ENCODE assay signal across 27 cellular contexts in genomic region chr9:38685535-38685934, GRCh38. TPM values are rescaled to one million over a fixed set of nuclear protein-coding genes. Genes with fewer than 3 reads are reported as not detected.
DNase-seq lines count a peak whose midpoint lies in the region; ATAC-seq, FAIRE-seq and TF ChIP-seq lines count a peak whose summit lies in the region.
"Had no signal": no experiment of that assay in that cellular context is flagged by ENCODE, and none has a peak within 500 bp of the region (broad histone marks: within the 10 kb centered on the region; RNA-seq: fewer than 3 reads in every experiment).

No MANE protein-coding gene starts in this region.

- H3K27me3 ChIP-seq in heart right ventricle: no peaks in the 10 kb centered on the region
- no peaks in the 10 kb centered on the region for H3K27me3 ChIP-seq in H1 (replicated peaks in 1 of 4; ENCODE audit: control insufficient read depth in 3 of 4, extremely low read depth in 1 of 4, insufficient read depth in 3 of 4, low read length in 3 of 4)
- H3K27me3 ChIP-seq in tibial nerve: no peaks in the 10 kb centered on the region
- H3K27me3 ChIP-seq in mammary epithelial cell (ENCODE audit: insufficient read depth, low read length): no peaks in the 10 kb centered on the region
- H3K27me3 ChIP-seq: BE2C, breast epithelium, left lung had no signal

- no peaks in the 10 kb centered on the region for H3K79me2 ChIP-seq in H1 (ENCODE audit: control insufficient read depth in 1 of 2, insufficient read depth in 2 of 2, low read length in 2 of 2)
- H3K79me2 ChIP-seq in mammary epithelial cell (ENCODE audit: insufficient read depth, low read length): no peaks in the 10 kb centered on the region

- H3K56ac ChIP-seq in H1 (replicated peaks; ENCODE audit: insufficient read length, low read depth, low read length): no peak overlapping the region

- H4K8ac ChIP-seq in H1 (ENCODE audit: extremely low read depth, insufficient read depth, low read length): no peak overlapping the region

- H3K23ac ChIP-seq in H1 (ENCODE audit: insufficient read length): no peak overlapping the region

- TF ChIP-seq EP300 in H1 (IDR thresholded peaks at IDR 0.05; ENCODE audit: borderline replicate concordance in 1 of 2, low read depth in 2 of 2, low read length in 2 of 2) (no peak), tibial nerve (IDR thresholded peaks at IDR 0.05) (peak; percentile 19 to 64)

- peak overlapping the region; percentile 85; the same call in 1 of the 2 replicates for H2BK12ac ChIP-seq in H1 (ENCODE audit: low read depth, low read length)

- no peak overlapping the region for H4K91ac ChIP-seq in H1 (replicated peaks; ENCODE audit: insufficient read length, low read length)

- 0 out of 2 replicates have a peak overlapping the region, but pooled peaks have one; percentile 67 for H2BK5ac ChIP-seq in H1 (ENCODE audit: low read depth, low read length)

- H3K9ac ChIP-seq in H1 (replicated peaks in 1 of 4; ENCODE audit: extremely low read depth in 1 of 4, low read depth in 3 of 4, low read length in 3 of 4): no peak overlapping the region
- no peak overlapping the region for H3K9ac ChIP-seq in mammary epithelial cell (ENCODE audit: insufficient read depth, low read length)

- H3K9me3 ChIP-seq in heart right ventricle (no peaks in the 10 kb centered on the region), H1 (ENCODE audit: insufficient read depth in 2 of 2, low read depth in 1 of 2, low read length in 1 of 2) (no peaks in the 10 kb centered on the region), tibial nerve (no peaks in the 10 kb centered on the region), mammary epithelial cell (replicated peaks; ENCODE audit: insufficient read depth, low read length) (no peaks in the 10 kb centered on the region)
- H3K9me3 ChIP-seq: BE2C, breast epithelium, left lung, mucosa of descending colon had no signal

- POLR2A ChIA-PET in H1 (lab: Charles Lee; ENCODE audit: partially characterized antibody): no interaction called here

- in situ Hi-C loops in mammary epithelial cell (cut with MboI; ENCODE audit: low sequenced_read_pairs in 2 of 2): no loop called here

- H3K4me1 ChIP-seq in heart right ventricle (peaks cover 0 to 30% (median 8%) of the 10 kb centered on the region in 9 donors), H1 (replicated peaks in 1 of 4; ENCODE audit: control insufficient read depth in 3 of 4, insufficient read depth in 4 of 4, low read length in 3 of 4) (peaks cover 2 to 41% (median 23%) of the 10 kb centered on the region in 4 experiments), tibial nerve (peaks cover 0 to 70% (median 21%) of the 10 kb centered on the region in 4 donors), mammary epithelial cell (ENCODE audit: insufficient read depth, low read length) (peaks cover 32% of the 10 kb centered on the region)
- H3K4me1 ChIP-seq: BE2C, breast epithelium had no signal

- no peaks in the 10 kb centered on the region for H3K79me1 ChIP-seq in H1 (ENCODE audit: low read depth, low read length)

- H3K4ac ChIP-seq in H1 (replicated peaks; ENCODE audit: insufficient read length, low read depth, low read length): peak overlapping the region; percentile 82

- CTCF ChIA-PET in H1 (lab: Charles Lee; ENCODE audit: partially characterized antibody) (interaction anchor here (0.9 to 1.3 kb wide), 3 partner anchors 8 to 22 kb away, joined by 3 to 7 read pairs (median 4); no protein-coding TSS in a partner anchor), mammary epithelial cell (lab: Charles Lee; ENCODE audit: low non-redundant PET) (no interaction called here)

- peak overlapping the region; percentile 85 for H2BK120ac ChIP-seq in H1 (replicated peaks; ENCODE audit: low read depth, low read length)

- ATAC-seq in left ventricle myocardium superior (peak; percentile 37), heart right ventricle (no peak), GM21447 (IDR thresholded peaks at IDR 0.05; ENCODE audit: unreplicated experiment) (no peak)
- ATAC-seq: activated CD8-positive, alpha-beta T cell treated with anti-CD3 and anti-CD28 coated beads, Interleukin-2, amount 10 ng/mL, durations not matched to agents 7 days and 5 days; left lung; mucosa of descending colon; T-helper 17 cell had no signal

- H3K14ac ChIP-seq in H1 (ENCODE audit: insufficient read length): no peak overlapping the region

- intact Hi-C loops in left ventricle myocardium superior (cut with micrococcal nuclease): no loop called here
- intact Hi-C loops in heart right ventricle (cut with DNase I): loop anchor here in 1 of 10 donors (10.0 kb wide), 1 partner anchor 61 kb away; the partner anchor contains the start of gene ANKRD18A
- intact Hi-C loops in mammary epithelial cell (cut with micrococcal nuclease): no loop called here

- no peaks in the 10 kb centered on the region for H4K20me1 ChIP-seq in H1 (replicated peaks in 1 of 2; ENCODE audit: control insufficient read depth in 1 of 2, insufficient read depth in 2 of 2, low read length in 2 of 2)
- H4K20me1 ChIP-seq in mammary epithelial cell (ENCODE audit: insufficient read depth, low read length): no peaks in the 10 kb centered on the region

- no peak overlapping the region; the same call in 1 of the 2 replicates for H3K18ac ChIP-seq in H1 (ENCODE audit: extremely low read depth, low read length)

- WGBS in heart right ventricle, 2 donors: 70 to 84% methylated on average over 2 of the region's 2 CpGs
- WGBS in H1 (ENCODE audit: extremely low coverage in 1 of 2, insufficient coverage in 1 of 2, insufficient read length in 1 of 2, insufficient replicate concordance in 2 of 2, low coverage in 1 of 2, low lambda C conversion rate in 2 of 2, missing lambda C conversion rate in 1 of 2), 2 experiments: 60% methylated on average over 2 of the region's 2 CpGs; no CpG with 5 or more reads in 1 of the 2 experiments
- 24 to 51% methylated on average over 2 of the region's 2 CpGs for WGBS in tibial nerve, 2 donors
- WGBS in mammary epithelial cell (ENCODE audit: low coverage, missing lambda C conversion rate): 83% methylated on average over 2 of the region's 2 CpGs

- H3K4me3 ChIP-seq in heart right ventricle (no peak overlapping the region), H1 (ENCODE audit: extremely low read depth in 1 of 4, insufficient read depth in 2 of 4, low read depth in 3 of 4, low read length in 4 of 4) (no peak overlapping the region), tibial nerve (no peak overlapping the region), mammary epithelial cell (replicated peaks in 1 of 3; ENCODE audit: insufficient read depth in 1 of 3, low read depth in 2 of 3, low read length in 3 of 3) (no peak overlapping the region)
- H3K4me3 ChIP-seq: breast epithelium, left lung, mucosa of descending colon, SK-N-MC had no signal

- H3K27ac ChIP-seq in heart right ventricle (no peak overlapping the region), H1 (ENCODE audit: low read depth, low read length) (no peak overlapping the region), tibial nerve (peak overlapping the region; percentile 61 to 92 (median 80)), mammary epithelial cell (ENCODE audit: insufficient read depth, low read depth, low read length) (no peak overlapping the region)
- H3K27ac ChIP-seq: breast epithelium, left lung, SK-N-MC had no signal

- no peak overlapping the region for H4K5ac ChIP-seq in H1 (ENCODE audit: insufficient read length, low read depth, low read length)

- no peak overlapping the region for H2BK20ac ChIP-seq in H1 (ENCODE audit: low read length)

- TF ChIP-seq POLR2A in H1 (IDR thresholded peaks at IDR 0.05; ENCODE audit: control extremely low read depth in 1 of 2, low read depth in 2 of 2, low read length in 2 of 2): no peak
- no peak for TF ChIP-seq POLR2A in tibial nerve (IDR thresholded peaks at IDR 0.05)
- no peak for TF ChIP-seq POLR2A in erythroblast (IDR thresholded peaks at IDR 0.05; ENCODE audit: low read length)

- DNase-seq in left ventricle myocardium superior (no peak), heart right ventricle (no peak), H1 (ENCODE audit: low read depth in 1 of 2, low spot score in 2 of 2) (no peak), midbrain (lab: John Stamatoyannopoulos, UW) (peak; percentile 83), tibial nerve (ENCODE audit: low spot score in 2 of 2) (no peak), mammary epithelial cell (no peak), erythroblast (lab: John Stamatoyannopoulos, UW) (no peak)
- DNase-seq: activated CD8-positive, alpha-beta T cell treated with anti-CD3 and anti-CD28 coated beads, Interleukin-2, amount 10 ng/mL, durations not matched to agents 7 days and 5 days; BE2C; COR-L47; dermis blood vessel endothelial cell; DMS79 treated with DMSO at 0.1 percent for 48 hours; left lung; mucosa of descending colon; NCI-H1048; NCI-H1930; stimulated activated CD8-positive, alpha-beta memory T cell treated with anti-CD3 and anti-CD28 coated beads, Interleukin-4, amount 100 ng/mL, for 48 hours; T-helper 17 cell had no signal

- H3K36me3 ChIP-seq in heart right ventricle (no peaks in the 10 kb centered on the region), H1 (ENCODE audit: control insufficient read depth in 2 of 4, insufficient read depth in 4 of 4, low read length in 3 of 4) (no peaks in the 10 kb centered on the region), tibial nerve (no peaks in the 10 kb centered on the region), mammary epithelial cell (ENCODE audit: insufficient read depth, low read length) (no peaks in the 10 kb centered on the region)
- H3K36me3 ChIP-seq: BE2C, breast epithelium, left lung had no signal

- H3K4me2 ChIP-seq in H1 (ENCODE audit: insufficient read depth in 1 of 2, low read depth in 2 of 2, low read length in 2 of 2) (no peak overlapping the region; a peak in 2 of 4 replicates), mammary epithelial cell (ENCODE audit: insufficient read depth, low read depth, low read length) (no peak overlapping the region)

- dilution Hi-C loops in mammary epithelial cell (cut with HindIII; ENCODE audit: low sequenced_read_pairs): no loop called here

- FAIRE-seq in H1 (lab: Jason Lieb, UNC): no peak
- FAIRE-seq: A204.1 had no signal

- H3K23me2 ChIP-seq in H1 (ENCODE audit: low read depth, low read length): no peaks in the 10 kb centered on the region

- H2AK5ac ChIP-seq in H1 (ENCODE audit: low read depth, low read length): peak overlapping the region; percentile 57; the same call in 1 of the 2 replicates

- BruUV-seq in mammary epithelial cell (replicated peaks; lab: Mats Ljungman, UMichigan): no TSS peak

- TF ChIP-seq RAD21 in H1 (IDR thresholded peaks at IDR 0.05 in 1 of 2, conservative IDR thresholded peaks at IDR 0.05 in 1 of 2; ENCODE audit: low read depth in 2 of 2, low read length in 2 of 2): no peak

- no peak overlapping the region for H2AFZ ChIP-seq in H1 (ENCODE audit: low read length)
- H2AFZ ChIP-seq in mammary epithelial cell (ENCODE audit: low read depth, low read length): no peak overlapping the region

- TF ChIP-seq CTCF in heart right ventricle (IDR thresholded peaks at IDR 0.05) (no peak), H1 (IDR thresholded peaks at IDR 0.05; ENCODE audit: control extremely low read depth in 1 of 3, insufficient read depth in 1 of 3, low read depth in 1 of 3, low read length in 3 of 3) (no peak), tibial nerve (IDR thresholded peaks at IDR 0.05) (no peak), mammary epithelial cell (conservative IDR thresholded peaks at IDR 0.05 in 1 of 2, IDR thresholded peaks at IDR 0.05 in 1 of 2; ENCODE audit: extremely low read depth in 1 of 2, insufficient read depth in 1 of 2, low read depth in 1 of 2, low read length in 2 of 2) (no peak)

- no peak overlapping the region for H2BK15ac ChIP-seq in H1 (ENCODE audit: low read length)

RNA-seq across cellular contexts. Expression of gene FAM240B, which starts 34.4 kb away (rescaled TPM):
- total RNA-seq in left ventricle myocardium superior (not detected), heart right ventricle (not detected), tibial nerve (not detected), mammary epithelial cell (not detected)
- polyA plus RNA-seq in heart right ventricle (not detected), H1 (2011; rRNA removed) (not detected in 2 replicates), mammary epithelial cell (not detected)
- total RNA-seq in H1 (2021; fragmentation: NEBNext Ultra II Directional; extraction: Animal tissue kit (Norgen Biotek cat#: 25700)): not detected in 2 replicates
- polyA plus RNA-seq in H1 (2011; cell fraction: cytosol; rRNA removed): not detected
- not detected for polyA plus RNA-seq in H1 (2011; cell fraction: nucleus; rRNA removed)
- polyA plus RNA-seq in H1 (2012, experiment 1 of 2): not detected in 4 replicates
- not detected for polyA plus RNA-seq in H1 (2012, experiment 2 of 2)
- polyA plus RNA-seq in H1 (2013, experiment 1 of 2): not detected
- not detected for polyA plus RNA-seq in H1 (2013, experiment 2 of 2)
- polyA minus RNA-seq in H1 (2011; rRNA and poly(A)+ RNA removed): not detected in 2 replicates
- not detected for polyA minus RNA-seq in H1 (2011; cell fraction: cytosol; rRNA and poly(A)+ RNA removed)
- not detected for polyA minus RNA-seq in H1 (2011; cell fraction: nucleus; rRNA and poly(A)+ RNA removed)
- polyA minus RNA-seq in mammary epithelial cell: not detected
- total RNA-seq: activated CD8-positive, alpha-beta T cell treated with anti-CD3 and anti-CD28 coated beads, Interleukin-2, amount 10 ng/mL, durations not matched to agents 7 days and 5 days; breast epithelium; dermis blood vessel endothelial cell; H4; left lung; mucosa of descending colon; progenitor cell of endocrine pancreas; skeletal muscle tissue; T-helper 17 cell; urinary bladder had no signal
- polyA plus RNA-seq: adipose tissue, urinary bladder had no signal

Comparison
In these comparisons a context has a peak if more than half of its experiments do, and no peak if none do; other contexts are left out.
1. H3K27ac ChIP-seq: peak in tibial nerve (4 of 4); none in heart right ventricle (0 of 10), H1 (single experiment) and mammary epithelial cell (single experiment).